Comparison of ENCODE assay signal across 25 cellular contexts in genomic region chr7:150511039-150511438, GRCh38. TPM values are rescaled to one million over a fixed set of nuclear protein-coding genes. Genes with fewer than 3 reads are reported as not detected.
DNase-seq lines count a peak whose midpoint lies in the region; ATAC-seq and TF ChIP-seq lines count a peak whose summit lies in the region.
"Had no signal": no experiment of that assay in that cellular context is flagged by ENCODE, and none has a peak within 500 bp of the region (broad histone marks: within the 10 kb centered on the region; RNA-seq: fewer than 3 reads in every experiment).

No MANE protein-coding gene starts in this region.

- no peak for TF ChIP-seq CTCF in activated CD8-positive, alpha-beta T cell treated with anti-CD3 and anti-CD28 coated beads for 36 hours (IDR thresholded peaks at IDR 0.05)
- no peak for TF ChIP-seq CTCF in Calu3 (IDR thresholded peaks at IDR 0.05; ENCODE audit: unreplicated experiment)

- H4K8ac ChIP-seq in mesenchymal stem cell (ENCODE audit: low read length) = no peak overlapping the region

- BruUV-seq in Calu3 (replicated peaks; lab: Mats Ljungman, UMichigan) = no TSS peak

- peak overlapping the region; percentile 77 for H3K27ac ChIP-seq in CD4-positive, alpha-beta memory T cell (ENCODE audit: low read depth, low read length)
- H3K27ac ChIP-seq in mesenchymal stem cell (ENCODE audit: low read length, poor library complexity, severe bottlenecking) = no peak overlapping the region
- H3K27ac ChIP-seq: 22Rv1, ascending aorta, hepatocyte, thoracic aorta had no signal

- no peak overlapping the region for H3K4ac ChIP-seq in mesenchymal stem cell (ENCODE audit: low read depth in 1 of 2, low read length in 2 of 2)

- H3K36me3 Mint-ChIP-seq in activated CD4-positive, alpha-beta T cell treated with anti-CD3 and anti-CD28 coated beads for 36 hours (ENCODE audit: low read depth) = peaks cover 10% of the 10 kb centered on the region
- H3K36me3 Mint-ChIP-seq in CD4-positive, alpha-beta memory T cell = peaks cover 18 to 26% of the 10 kb centered on the region in 2 donors
- H3K36me3 Mint-ChIP-seq in activated CD8-positive, alpha-beta T cell treated with anti-CD3 and anti-CD28 coated beads for 36 hours (ENCODE audit: low read depth) = peaks cover 15% of the 10 kb centered on the region
- H3K36me3 Mint-ChIP-seq in effector memory CD8-positive, alpha-beta T cell (ENCODE audit: insufficient read depth) = peaks cover 10% of the 10 kb centered on the region
- H3K36me3 Mint-ChIP-seq in Calu3 (ENCODE audit: insufficient read depth, unreplicated experiment) = no peaks in the 10 kb centered on the region

- POLR2A ChIA-PET in activated CD4-positive, alpha-beta T cell treated with anti-CD3 and anti-CD28 coated beads for 36 hours (lab: Charles Lee) = interaction anchor here (0.6 kb wide), 1 partner anchor 19 kb away, joined by 3 read pairs; no protein-coding TSS in a partner anchor
- POLR2A ChIA-PET in CD4-positive, alpha-beta memory T cell (lab: Charles Lee; ENCODE audit: partially characterized antibody) = interaction anchor here (0.8 to 13.3 kb wide), 19 partner anchors 9 to 244 kb away, joined by 3 to 1033 read pairs (median 7); partner anchors contain the start of genes GIMAP2, GIMAP4, GIMAP6 and GIMAP8
- POLR2A ChIA-PET in activated CD8-positive, alpha-beta T cell treated with anti-CD3 and anti-CD28 coated beads for 36 hours (lab: Charles Lee) = interaction anchor here (0.9 to 1.7 kb wide), 3 partner anchors 10 to 60 kb away, joined by 3 to 6 read pairs (median 6); partner anchors contain the start of gene GIMAP8

- H3K9me3 Mint-ChIP-seq in activated CD4-positive, alpha-beta T cell treated with anti-CD3 and anti-CD28 coated beads for 36 hours (ENCODE audit: low read depth) = peaks cover 14% of the 10 kb centered on the region
- H3K9me3 Mint-ChIP-seq in CD4-positive, alpha-beta memory T cell = peaks cover 3 to 16% (median 9%) of the 10 kb centered on the region in 8 donors
- H3K9me3 Mint-ChIP-seq in activated CD8-positive, alpha-beta T cell treated with anti-CD3 and anti-CD28 coated beads for 36 hours = peaks cover 14% of the 10 kb centered on the region
- H3K9me3 Mint-ChIP-seq in effector memory CD8-positive, alpha-beta T cell = peaks cover 8 to 11% of the 10 kb centered on the region in 2 donors
- H3K9me3 Mint-ChIP-seq in Calu3 (ENCODE audit: low read depth, unreplicated experiment) = no peaks in the 10 kb centered on the region

- no peak overlapping the region for H4K91ac ChIP-seq in mesenchymal stem cell (ENCODE audit: low read length)

- peak overlapping the region; percentile 3 for H3K4me3 Mint-ChIP-seq in activated CD4-positive, alpha-beta T cell treated with anti-CD3 and anti-CD28 coated beads for 36 hours
- H3K4me3 Mint-ChIP-seq in CD4-positive, alpha-beta memory T cell = peak overlapping the region; percentile 33 to 100 (median 64)
- no peak overlapping the region for H3K4me3 Mint-ChIP-seq in activated CD8-positive, alpha-beta T cell treated with anti-CD3 and anti-CD28 coated beads for 36 hours
- peak overlapping the region; percentile 50 to 61 for H3K4me3 Mint-ChIP-seq in effector memory CD8-positive, alpha-beta T cell
- H3K4me3 Mint-ChIP-seq in Calu3 (ENCODE audit: low read depth, unreplicated experiment) = no peak overlapping the region

- no peak overlapping the region for H2AFZ ChIP-seq in mesenchymal stem cell (ENCODE audit: low read depth, low read length)
- H2AFZ ChIP-seq: hepatocyte had no signal

- no peak overlapping the region for H3K9ac ChIP-seq in mesenchymal stem cell (ENCODE audit: low read length)

- intact Hi-C loops in activated CD4-positive, alpha-beta T cell treated with anti-CD3 and anti-CD28 coated beads for 36 hours (cut with DNase I, micrococcal nuclease) = loop anchor here in 1 of 2 experiments (10.0 kb wide), 1 partner anchor 574 kb away; the partner anchor contains the start of genes AGAP3, FASTK and TMUB1
- intact Hi-C loops in CD4-positive, alpha-beta memory T cell (cut with micrococcal nuclease) = loop anchor here (5.0 kb wide), 2 partner anchors 154 to 166 kb away; no protein-coding TSS in a partner anchor
- intact Hi-C loops in activated CD8-positive, alpha-beta T cell treated with anti-CD3 and anti-CD28 coated beads for 36 hours (cut with micrococcal nuclease) = loop anchor here (5.0 kb wide), 1 partner anchor 34 kb away; no protein-coding TSS in a partner anchor
- intact Hi-C loops in Calu3 (cut with micrococcal nuclease; ENCODE audit: unreplicated experiment) = no loop called here

- H3K18ac ChIP-seq in mesenchymal stem cell (ENCODE audit: low read depth in 1 of 2, low read length in 2 of 2) = no peak overlapping the region

- no peak overlapping the region for H2BK120ac ChIP-seq in mesenchymal stem cell (ENCODE audit: low read depth, low read length)

- H2AK5ac ChIP-seq in mesenchymal stem cell (ENCODE audit: low read length, severe bottlenecking) = no peak overlapping the region

- H3K4me3 ChIP-seq in CD4-positive, alpha-beta memory T cell (ENCODE audit: low read length in 2 of 2) = peak overlapping the region; percentile 1 to 32
- no peak overlapping the region for H3K4me3 ChIP-seq in mesenchymal stem cell (ENCODE audit: insufficient read depth in 1 of 2, low read depth in 1 of 2, low read length in 2 of 2)
- H3K4me3 ChIP-seq: ascending aorta, hepatocyte, lung, mucosa of descending colon, thoracic aorta had no signal

- peak overlapping the region; percentile 87 for H3K27ac Mint-ChIP-seq in activated CD4-positive, alpha-beta T cell treated with anti-CD3 and anti-CD28 coated beads for 36 hours
- peak overlapping the region; percentile 62 to 99 (median 94) for H3K27ac Mint-ChIP-seq in CD4-positive, alpha-beta memory T cell
- H3K27ac Mint-ChIP-seq in activated CD8-positive, alpha-beta T cell treated with anti-CD3 and anti-CD28 coated beads for 36 hours = peak overlapping the region; percentile 83
- H3K27ac Mint-ChIP-seq in effector memory CD8-positive, alpha-beta T cell = peak overlapping the region; percentile 68 to 94
- no peak overlapping the region for H3K27ac Mint-ChIP-seq in Calu3 (ENCODE audit: unreplicated experiment)

- H3K27me3 ChIP-seq in CD4-positive, alpha-beta memory T cell (ENCODE audit: insufficient read depth, low read length) = no peaks in the 10 kb centered on the region
- no peaks in the 10 kb centered on the region for H3K27me3 ChIP-seq in mesenchymal stem cell (ENCODE audit: control insufficient read depth in 1 of 2, insufficient read depth in 1 of 2, low read length in 2 of 2)
- H3K27me3 ChIP-seq: ascending aorta, hepatocyte had no signal

- H3K79me1 ChIP-seq in mesenchymal stem cell (replicated peaks; ENCODE audit: low read length, poor library complexity, severe bottlenecking) = no peaks in the 10 kb centered on the region

- CTCF ChIA-PET in activated CD4-positive, alpha-beta T cell treated with anti-CD3 and anti-CD28 coated beads for 36 hours (lab: Charles Lee) = interaction anchor here (0.6 to 1.6 kb wide), 4 partner anchors 29 to 180 kb away, joined by 3 to 6 read pairs (median 4); no protein-coding TSS in a partner anchor
- CTCF ChIA-PET in CD4-positive, alpha-beta memory T cell (lab: Charles Lee; ENCODE audit: partially characterized antibody) = interaction anchor here (0.8 to 7.8 kb wide), 10 partner anchors 24 to 246 kb away, joined by 3 to 146 read pairs (median 7); partner anchors contain the start of gene GIMAP8
- CTCF ChIA-PET in activated CD8-positive, alpha-beta T cell treated with anti-CD3 and anti-CD28 coated beads for 36 hours (lab: Charles Lee) = interaction anchor here (1.1 to 3.2 kb wide), 5 partner anchors 9 to 62 kb away, joined by 3 to 19 read pairs (median 5); no protein-coding TSS in a partner anchor
- CTCF ChIA-PET in Calu3 (lab: Charles Lee) = interaction anchor here (0.6 kb wide), 1 partner anchor 476 kb away, joined by 3 read pairs; no protein-coding TSS in a partner anchor

- no peak for DNase-seq in activated CD4-positive, alpha-beta T cell treated with anti-CD3 and anti-CD28 coated beads for 36 hours
- DNase-seq in activated CD4-positive, alpha-beta T cell treated with anti-CD3 and anti-CD28 coated beads for 4 hours = no peak
- DNase-seq in CD4-positive, alpha-beta memory T cell = peak in 1 of 5 donors; percentile 42
- no peak for DNase-seq in activated CD8-positive, alpha-beta T cell treated with anti-CD3 and anti-CD28 coated beads for 36 hours
- no peak for DNase-seq in effector memory CD8-positive, alpha-beta T cell
- DNase-seq in Calu3 (no peak), mesenchymal stem cell (no peak)
- DNase-seq: activated CD4-positive, alpha-beta T cell treated with anti-CD3 and anti-CD28 coated beads for 48 hours; C1 segment of cervical spinal cord; mucosa of descending colon; NCI-H1048; NCI-H2107; NCI-H345; SHP77; T-helper 9 cell had no signal

- WGBS in mesenchymal stem cell = 48% methylated on average over 2 of the region's 2 CpGs

- H2BK5ac ChIP-seq in mesenchymal stem cell (ENCODE audit: low read depth, low read length, poor library complexity, severe bottlenecking) = no peak overlapping the region

- peaks cover 84% of the 10 kb centered on the region for H3K4me1 Mint-ChIP-seq in activated CD4-positive, alpha-beta T cell treated with anti-CD3 and anti-CD28 coated beads for 36 hours
- H3K4me1 Mint-ChIP-seq in CD4-positive, alpha-beta memory T cell = peaks cover 62 to 87% (median 73%) of the 10 kb centered on the region in 4 donors
- peaks cover 76% of the 10 kb centered on the region for H3K4me1 Mint-ChIP-seq in activated CD8-positive, alpha-beta T cell treated with anti-CD3 and anti-CD28 coated beads for 36 hours (ENCODE audit: low read depth)
- peaks cover 53 to 75% of the 10 kb centered on the region in 2 donors for H3K4me1 Mint-ChIP-seq in effector memory CD8-positive, alpha-beta T cell (ENCODE audit: low read depth in 2 of 2)
- H3K4me1 Mint-ChIP-seq in Calu3 (ENCODE audit: low read depth, unreplicated experiment) = no peaks in the 10 kb centered on the region

- no peaks in the 10 kb centered on the region for H3K27me3 Mint-ChIP-seq in activated CD4-positive, alpha-beta T cell treated with anti-CD3 and anti-CD28 coated beads for 36 hours
- no peaks in the 10 kb centered on the region for H3K27me3 Mint-ChIP-seq in CD4-positive, alpha-beta memory T cell
- H3K27me3 Mint-ChIP-seq in activated CD8-positive, alpha-beta T cell treated with anti-CD3 and anti-CD28 coated beads for 36 hours = no peaks in the 10 kb centered on the region
- H3K27me3 Mint-ChIP-seq in effector memory CD8-positive, alpha-beta T cell = no peaks in the 10 kb centered on the region
- H3K27me3 Mint-ChIP-seq in Calu3 (ENCODE audit: unreplicated experiment) = peaks cover 44% of the 10 kb centered on the region

- no peak overlapping the region for H3K14ac ChIP-seq in mesenchymal stem cell (ENCODE audit: low read length in 2 of 2)

- H3K4me2 ChIP-seq in mesenchymal stem cell (ENCODE audit: low read length, poor library complexity, severe bottlenecking) = no peak overlapping the region
- H3K4me2 ChIP-seq: hepatocyte had no signal

- H2BK15ac ChIP-seq in mesenchymal stem cell (ENCODE audit: low read depth, poor library complexity, severe bottlenecking) = no peak overlapping the region

- no peak overlapping the region for H2BK12ac ChIP-seq in mesenchymal stem cell (ENCODE audit: low read length in 2 of 2)

- H3K23ac ChIP-seq in mesenchymal stem cell (ENCODE audit: low read length in 2 of 2) = no peak overlapping the region

- no peak for ATAC-seq in activated CD4-positive, alpha-beta T cell treated with anti-CD3 and anti-CD28 coated beads for 36 hours
- no peak for ATAC-seq in activated CD8-positive, alpha-beta T cell treated with anti-CD3 and anti-CD28 coated beads for 36 hours
- peak; percentile 7 for ATAC-seq in effector memory CD8-positive, alpha-beta T cell (replicated peaks)
- ATAC-seq in HG03025 (IDR thresholded peaks at IDR 0.05; ENCODE audit: low FRiP score, unreplicated experiment) = no peak
- ATAC-seq: mucosa of descending colon, Panc1 had no signal

- H3K36me3 ChIP-seq in CD4-positive, alpha-beta memory T cell (ENCODE audit: insufficient read depth, low read length) = no peaks in the 10 kb centered on the region
- H3K36me3 ChIP-seq in mesenchymal stem cell (ENCODE audit: control insufficient read depth in 1 of 2, insufficient read depth in 2 of 2, low read depth in 1 of 2, low read length in 2 of 2) = no peaks in the 10 kb centered on the region
- H3K36me3 ChIP-seq: ascending aorta, thoracic aorta had no signal

- H3K4me1 ChIP-seq in CD4-positive, alpha-beta memory T cell (ENCODE audit: insufficient read depth, low read length) = peaks cover 83% of the 10 kb centered on the region
- H3K4me1 ChIP-seq in mesenchymal stem cell (ENCODE audit: control insufficient read depth, insufficient read depth, low read depth, low read length) = no peaks in the 10 kb centered on the region
- H3K4me1 ChIP-seq: ascending aorta had no signal

- H3K9me3 ChIP-seq in CD4-positive, alpha-beta memory T cell (ENCODE audit: control insufficient read depth in 1 of 2, low read length in 2 of 2) = no peaks in the 10 kb centered on the region
- peaks cover 3% of the 10 kb centered on the region for H3K9me3 ChIP-seq in mesenchymal stem cell (ENCODE audit: control insufficient read depth, low read length)
- H3K9me3 ChIP-seq: ascending aorta, mucosa of descending colon, thoracic aorta had no signal

RNA-seq across cellular contexts. Expression of gene GIMAP7, which starts 3.6 kb away (rescaled TPM):
- 10 to 100 TPM; 34.5 to 36.9 TPM for total RNA-seq in activated CD4-positive, alpha-beta T cell treated with anti-CD3 and anti-CD28 coated beads for 36 hours
- 100 to 1,000 TPM; 464 to 476 TPM for total RNA-seq in CD4-positive, alpha-beta memory T cell
- polyA plus RNA-seq in CD4-positive, alpha-beta memory T cell = 1,000 to 10,000 TPM in 1 of 2 donors, 100 to 1,000 TPM in 1; 557 to 1,096 TPM
- 10 to 100 TPM; 29.0 to 29.5 TPM for total RNA-seq in activated CD8-positive, alpha-beta T cell treated with anti-CD3 and anti-CD28 coated beads for 36 hours
- total RNA-seq in Calu3 (2022) = not detected in 2 replicates
- not detected for polyA plus RNA-seq in mesenchymal stem cell (2013, experiment 1 of 2)
- polyA plus RNA-seq in mesenchymal stem cell (2013, experiment 2 of 2) = not detected
- total RNA-seq: HT1080, osteocyte had no signal
- polyA plus RNA-seq: neural cell had no signal

RNA-seq across cellular contexts. Expression of gene GIMAP4, which starts 56.2 kb away (rescaled TPM):
- total RNA-seq in activated CD4-positive, alpha-beta T cell treated with anti-CD3 and anti-CD28 coated beads for 36 hours = 100 to 1,000 TPM; 109 to 135 TPM
- total RNA-seq in CD4-positive, alpha-beta memory T cell = 100 to 1,000 TPM; 418 to 448 TPM
- 100 to 1,000 TPM; 449 to 613 TPM for polyA plus RNA-seq in CD4-positive, alpha-beta memory T cell
- total RNA-seq in activated CD8-positive, alpha-beta T cell treated with anti-CD3 and anti-CD28 coated beads for 36 hours = 10 to 100 TPM; 88.3 to 97.8 TPM
- total RNA-seq in Calu3 (2022) = not detected in 2 replicates
- not detected for polyA plus RNA-seq in mesenchymal stem cell (2013, experiment 1 of 2)
- polyA plus RNA-seq in mesenchymal stem cell (2013, experiment 2 of 2) = not detected
- total RNA-seq: HT1080, osteocyte had no signal
- polyA plus RNA-seq: hepatocyte, neural cell had no signal

Comparison
In these comparisons a context has a peak if more than half of its experiments do, and no peak if none do; other contexts are left out.
1. H3K4me3 Mint-ChIP-seq: peak in activated CD4-positive, alpha-beta T cell treated with anti-CD3 and anti-CD28 coated beads for 36 hours (single experiment), CD4-positive, alpha-beta memory T cell (8 of 8) and effector memory CD8-positive, alpha-beta T cell (2 of 2); none in activated CD8-positive, alpha-beta T cell treated with anti-CD3 and anti-CD28 coated beads for 36 hours (single experiment) and Calu3 (single experiment).
2. H3K4me3 ChIP-seq: peak in CD4-positive, alpha-beta memory T cell (2 of 2); none in mesenchymal stem cell (0 of 2).
3. RNA of gene GIMAP7, which starts 3.6 kb away (total RNA-seq): 464 to 476 TPM in CD4-positive, alpha-beta memory T cell, 34.5 to 36.9 TPM in activated CD4-positive, alpha-beta T cell treated with anti-CD3 and anti-CD28 coated beads for 36 hours and 29.0 to 29.5 TPM in activated CD8-positive, alpha-beta T cell treated with anti-CD3 and anti-CD28 coated beads for 36 hours; not detected in Calu3; every median in the first group is over 10 times any median in the second.
4. RNA of gene GIMAP4, which starts 56.2 kb away (total RNA-seq): 418 to 448 TPM in CD4-positive, alpha-beta memory T cell, 109 to 135 TPM in activated CD4-positive, alpha-beta T cell treated with anti-CD3 and anti-CD28 coated beads for 36 hours and 88.3 to 97.8 TPM in activated CD8-positive, alpha-beta T cell treated with anti-CD3 and anti-CD28 coated beads for 36 hours; not detected in Calu3; every median in the first group is over 10 times any median in the second.